ENCODE assay signal across 17 cellular contexts in the genomic region with DNA sequence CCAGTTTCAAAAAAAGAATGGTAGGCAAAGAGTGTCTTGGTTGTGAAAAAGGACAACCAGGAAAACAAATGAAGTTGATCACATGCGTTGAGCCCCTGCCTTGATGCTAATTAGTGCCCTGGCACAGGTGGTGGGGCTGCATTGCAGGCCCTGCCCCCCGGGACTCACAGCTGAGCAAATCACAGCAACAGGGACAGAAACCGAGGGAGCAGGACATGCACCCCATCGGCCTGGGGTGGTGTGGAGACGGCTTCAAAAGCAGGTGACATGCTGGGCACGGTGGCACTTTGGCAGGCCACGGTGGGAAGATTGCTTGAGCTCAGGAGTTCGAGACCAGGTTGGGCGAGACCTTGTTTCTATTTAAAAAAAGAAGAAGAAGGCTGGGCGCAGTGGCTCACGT. TPM values are rescaled to one million over a fixed set of nuclear protein-coding genes. Genes with fewer than 3 reads are reported as not detected.
DNase-seq lines count a peak whose midpoint lies in the region; ATAC-seq and TF ChIP-seq lines count a peak whose summit lies in the region.
"Had no signal": no experiment of that assay in that cellular context is flagged by ENCODE, and none has a peak within 500 bp of the region (broad histone marks: within the 10 kb centered on the region; RNA-seq: fewer than 3 reads in every experiment).

No MANE protein-coding gene starts in this region.

- no peak overlapping the region for H3K27ac Mint-ChIP-seq in natural killer cell treated with Interleukin-12 subunit alpha and Interleukin-12 subunit beta and Interleukin-15 and Interleukin-18, amount 100 ng/mL, for 72 hours
- H3K27ac Mint-ChIP-seq in natural killer cell (no peak overlapping the region), naive B cell (peak overlapping the region in 1 of 6 donors; percentile 3), Calu3 (ENCODE audit: unreplicated experiment) (no peak overlapping the region)
- H3K27ac Mint-ChIP-seq: activated CD8-positive, alpha-beta T cell treated with anti-CD3 and anti-CD28 coated beads for 36 hours; activated T-helper 1 cell treated with anti-CD3 and anti-CD28 coated beads, Interleukin-12 subunit alpha, Interleukin-12 subunit beta, Interleukin-2, Interleukin-4 antibody, amounts not matched to agents 30 ng/mL and 10 ng/mL and 1 ng/mL, durations not matched to agents 14 hours and 24 hours and 36 hours had no signal

- H3K36me3 Mint-ChIP-seq in natural killer cell treated with Interleukin-12 subunit alpha and Interleukin-12 subunit beta and Interleukin-15 and Interleukin-18, amount 100 ng/mL, for 72 hours: peaks cover 5% of the 10 kb centered on the region
- H3K36me3 Mint-ChIP-seq in natural killer cell (no peaks in the 10 kb centered on the region), naive B cell (peaks cover 0 to 9% of the 10 kb centered on the region in 2 donors), Calu3 (ENCODE audit: insufficient read depth, unreplicated experiment) (no peaks in the 10 kb centered on the region)

- H3K4me1 Mint-ChIP-seq in natural killer cell treated with Interleukin-12 subunit alpha and Interleukin-12 subunit beta and Interleukin-15 and Interleukin-18, amount 100 ng/mL, for 72 hours (ENCODE audit: low read depth in 2 of 2): peaks cover 7 to 11% of the 10 kb centered on the region in 2 donors
- H3K4me1 Mint-ChIP-seq in natural killer cell (peaks cover 6 to 8% of the 10 kb centered on the region in 2 donors), naive B cell (peaks cover 39 to 60% (median 41%) of the 10 kb centered on the region in 3 donors), Calu3 (ENCODE audit: low read depth, unreplicated experiment) (peaks cover 41% of the 10 kb centered on the region)

- TF ChIP-seq CTCF in natural killer cell (IDR thresholded peaks at IDR 0.05) (no peak), coronary artery (IDR thresholded peaks at IDR 0.05) (no peak), Calu3 (IDR thresholded peaks at IDR 0.05; ENCODE audit: unreplicated experiment) (no peak)

- ATAC-seq in natural killer cell treated with Interleukin-12 subunit alpha and Interleukin-12 subunit beta and Interleukin-15 and Interleukin-18, amount 100 ng/mL, for 72 hours: no peak
- no peak for ATAC-seq in natural killer cell
- no peak for ATAC-seq in naive B cell (ENCODE audit: low read depth in 2 of 2)
- no peak for ATAC-seq in GM18861 (IDR thresholded peaks at IDR 0.05; ENCODE audit: unreplicated experiment)
- ATAC-seq: activated CD8-positive, alpha-beta T cell treated with anti-CD3 and anti-CD28 coated beads for 36 hours; lower lobe of right lung had no signal

- CTCF ChIA-PET in Calu3 (lab: Charles Lee): no interaction called here

- no peak overlapping the region for H3K4me3 ChIP-seq in coronary artery
- H3K4me3 ChIP-seq: lower lobe of right lung, PC-9 had no signal

- no peaks in the 10 kb centered on the region for H3K9me3 Mint-ChIP-seq in natural killer cell treated with Interleukin-12 subunit alpha and Interleukin-12 subunit beta and Interleukin-15 and Interleukin-18, amount 100 ng/mL, for 72 hours
- H3K9me3 Mint-ChIP-seq in natural killer cell: no peaks in the 10 kb centered on the region
- H3K9me3 Mint-ChIP-seq in naive B cell: no peaks in the 10 kb centered on the region
- H3K9me3 Mint-ChIP-seq in Calu3 (ENCODE audit: low read depth, unreplicated experiment): no peaks in the 10 kb centered on the region
- H3K9me3 Mint-ChIP-seq: activated CD8-positive, alpha-beta T cell treated with anti-CD3 and anti-CD28 coated beads for 36 hours; activated T-helper 1 cell treated with anti-CD3 and anti-CD28 coated beads, Interleukin-12 subunit alpha, Interleukin-12 subunit beta, Interleukin-2, Interleukin-4 antibody, amounts not matched to agents 30 ng/mL and 10 ng/mL and 1 ng/mL, durations not matched to agents 14 hours and 24 hours and 36 hours had no signal

- DNase-seq in natural killer cell treated with Interleukin-12 subunit alpha and Interleukin-12 subunit beta and Interleukin-15 and Interleukin-18, amount 100 ng/mL, for 72 hours (ENCODE audit: low spot score): no peak
- DNase-seq in natural killer cell (no peak), coronary artery (ENCODE audit: low spot score) (peak; percentile 70), naive B cell (no peak), NCI-H2081 treated with DMSO at 0.1 percent for 48 hours (lab: John Stamatoyannopoulos, UW) (no peak), Calu3 (no peak), iPS-NIHi7 (ENCODE audit: extremely low spot score) (no peak)
- DNase-seq: activated CD8-positive, alpha-beta T cell treated with anti-CD3 and anti-CD28 coated beads for 36 hours; caudate nucleus; lower lobe of right lung; NCI-H1436 treated with DMSO at 0.1 percent for 48 hours; NCI-H510A treated with DMSO at 0.1 percent for 48 hours; PC-9; SK-N-SH; stimulated activated CD4-positive, alpha-beta T cell treated with anti-CD3 and anti-CD28 coated beads, Interleukin-1b, Interleukin-23, amount 100 ng/mL, for 48 hours had no signal

- no peak overlapping the region for H3K27ac ChIP-seq in coronary artery
- H3K27ac ChIP-seq: lower lobe of right lung, PC-9 had no signal

- BruUV-seq in Calu3 (replicated peaks; lab: Mats Ljungman, UMichigan): no TSS peak

- intact Hi-C loops in natural killer cell (cut with micrococcal nuclease) (no loop called here), Calu3 (cut with micrococcal nuclease; ENCODE audit: unreplicated experiment) (no loop called here)

- peak overlapping the region; percentile 38 for H3K4me3 Mint-ChIP-seq in natural killer cell treated with Interleukin-12 subunit alpha and Interleukin-12 subunit beta and Interleukin-15 and Interleukin-18, amount 100 ng/mL, for 72 hours
- H3K4me3 Mint-ChIP-seq in natural killer cell (no peak overlapping the region), naive B cell (peak overlapping the region in 7 of 8 donors; percentile 28 to 94 (median 84)), Calu3 (ENCODE audit: low read depth, unreplicated experiment) (no peak overlapping the region)

- H3K27me3 Mint-ChIP-seq in natural killer cell treated with Interleukin-12 subunit alpha and Interleukin-12 subunit beta and Interleukin-15 and Interleukin-18, amount 100 ng/mL, for 72 hours: peaks cover 41 to 46% of the 10 kb centered on the region in 2 donors
- H3K27me3 Mint-ChIP-seq in natural killer cell (ENCODE audit: low read depth in 2 of 2) (peaks cover 55 to 57% of the 10 kb centered on the region in 2 donors), naive B cell (peaks cover 49 to 71% (median 67%) of the 10 kb centered on the region in 3 donors), Calu3 (ENCODE audit: unreplicated experiment) (peaks cover 84% of the 10 kb centered on the region)

RNA-seq across cellular contexts. Expression of gene PAPLN, which starts 1.1 kb away (rescaled TPM):
- total RNA-seq in natural killer cell treated with Interleukin-12 subunit alpha and Interleukin-12 subunit beta and Interleukin-15 and Interleukin-18, amount 100 ng/mL, for 72 hours: under 1 TPM; 0.17 to 0.47 TPM
- total RNA-seq in natural killer cell: under 1 TPM; 0.24 to 0.70 (median 0.34) TPM
- polyA plus RNA-seq in naive B cell (ENCODE audit: low read depth in 6 of 6): under 1 TPM in 5 of 6 donors, not detected in 1; 0.38 to 0.76 (median 0.59) TPM
- total RNA-seq in Calu3 (2022): 0.17 and 0.59 TPM in 2 replicates
- total RNA-seq: PC-9 had no signal

Comparison
In these comparisons a context has a peak if more than half of its experiments do, and no peak if none do; other contexts are left out.
1. H3K4me3 Mint-ChIP-seq: peak in natural killer cell treated with Interleukin-12 subunit alpha and Interleukin-12 subunit beta and Interleukin-15 and Interleukin-18, amount 100 ng/mL, for 72 hours (single experiment) and naive B cell (7 of 8); none in natural killer cell (single experiment) and Calu3 (single experiment).